In genomic region chr2:120177011-120177621, GRCh38 we compare ENCODE assay signal across 8 cellular contexts. TPM values are rescaled to one million over a fixed set of nuclear protein-coding genes. Genes with fewer than 3 reads are reported as not detected.
DNase-seq lines count a peak whose midpoint lies in the region; ATAC-seq, FAIRE-seq and TF ChIP-seq lines count a peak whose summit lies in the region.

No MANE protein-coding gene starts in this region.

- H3K27ac ChIP-seq in colonic mucosa (peak overlapping the region; percentile 32), rectal smooth muscle tissue (ENCODE audit: low read depth, low read length) (no peak overlapping the region), uterus (no peak overlapping the region)

- DNase-seq in GM19239 (ENCODE audit: insufficient read length, low spot score) = peak; percentile 63
- peak; percentile 28 for DNase-seq in colonic mucosa
- no peak for DNase-seq in kidney glomerular epithelial cell (lab: John Stamatoyannopoulos, UW)
- DNase-seq in DMS153 (lab: John Stamatoyannopoulos, UW) = no peak
- no peak for DNase-seq in uterus

- FAIRE-seq in GM19239 (lab: Jason Lieb, UNC) = peak; percentile 98

- no peaks in the 10 kb centered on the region for H3K27me3 ChIP-seq in colonic mucosa
- no peaks in the 10 kb centered on the region for H3K27me3 ChIP-seq in rectal smooth muscle tissue (ENCODE audit: control insufficient read depth, insufficient read depth, low read length)
- H3K27me3 ChIP-seq in uterus = no peaks in the 10 kb centered on the region

- no peak for TF ChIP-seq CTCF in colonic mucosa (IDR thresholded peaks at IDR 0.05)
- TF ChIP-seq CTCF in uterus (IDR thresholded peaks at IDR 0.05) = no peak

- H3K9ac ChIP-seq in colonic mucosa (ENCODE audit: low read depth in 2 of 2, low read length in 2 of 2) (no peak overlapping the region), rectal smooth muscle tissue (ENCODE audit: low read length) (no peak overlapping the region)

- H3K4me3 ChIP-seq in colonic mucosa = peak overlapping the region; percentile 22
- peak overlapping the region; percentile 43 for H3K4me3 ChIP-seq in rectal smooth muscle tissue (ENCODE audit: low read length)
- no peak overlapping the region for H3K4me3 ChIP-seq in uterus

- no peaks in the 10 kb centered on the region for H3K36me3 ChIP-seq in colonic mucosa
- no peaks in the 10 kb centered on the region for H3K36me3 ChIP-seq in rectal smooth muscle tissue (ENCODE audit: control insufficient read depth, insufficient read depth, low read length)
- H3K36me3 ChIP-seq in uterus = no peaks in the 10 kb centered on the region

- intact Hi-C loops in colonic mucosa (cut with DNase I) = loop anchor here (5.0 kb wide), 1 partner anchor 355 kb away; no protein-coding TSS in a partner anchor
- intact Hi-C loops in uterus (cut with DNase I; ENCODE audit: low total_unique reads) = no loop called here

- no peaks in the 10 kb centered on the region for H3K9me3 ChIP-seq in colonic mucosa
- H3K9me3 ChIP-seq in uterus = no peaks in the 10 kb centered on the region

- ATAC-seq in HG03342 (IDR thresholded peaks at IDR 0.05; ENCODE audit: unreplicated experiment) = peak; percentile 95
- ATAC-seq in activated CD4-positive, CD25-positive, alpha-beta regulatory T cell treated with anti-CD3 and anti-CD28 coated beads, Interleukin-2, amount 50 U/mL, for 24 hours = peak; percentile 92 to 94

- no peak for TF ChIP-seq POLR2A in uterus (IDR thresholded peaks at IDR 0.05)

- H3K4me1 ChIP-seq in colonic mucosa (no peaks in the 10 kb centered on the region), rectal smooth muscle tissue (ENCODE audit: control insufficient read depth, insufficient read depth, low read length) (no peaks in the 10 kb centered on the region), uterus (no peaks in the 10 kb centered on the region)

RNA-seq across cellular contexts. Expression of gene TMEM185B, which starts 46.1 kb away (rescaled TPM):
- total RNA-seq in colonic mucosa (10 to 100 TPM; 14.4 to 16.5 TPM), uterus (10 to 100 TPM; 11.5 to 34.6 (median 22.0) TPM)

Comparison
In these comparisons a context has a peak if more than half of its experiments do, and no peak if none do; other contexts are left out.
1. DNase-seq: peak in GM19239 (single experiment) and colonic mucosa (single experiment); none in kidney glomerular epithelial cell (single experiment), DMS153 (single experiment) and uterus (0 of 2).
2. H3K4me3 ChIP-seq: peak in colonic mucosa (single experiment) and rectal smooth muscle tissue (single experiment); none in uterus (0 of 2).